8 cellular contexts compared by ENCODE assay signal in genomic region chr6:152301806-152302568, GRCh38.
DNase-seq lines count a peak whose midpoint lies in the region; ATAC-seq and TF ChIP-seq lines count a peak whose summit lies in the region.

No MANE protein-coding gene starts in this region.

- H3K36me3 ChIP-seq in left lung = peaks cover 0 to 52% of the 10 kb centered on the region in 2 donors

- H3K27ac ChIP-seq in AG04450 (ENCODE audit: low read depth, low read length) (peak overlapping the region; percentile 87), left lung (peak overlapping the region; percentile 85 to 90)

- CTCF ChIA-PET in AG04450 (lab: Charles Lee) = interaction anchor here (0.7 to 3.1 kb wide), 11 partner anchors 10 to 860 kb away, joined by 3 to 19 read pairs (median 3); no protein-coding TSS in a partner anchor
- CTCF ChIA-PET in activated CD4-positive, alpha-beta T cell treated with anti-CD3 and anti-CD28 coated beads, Interleukin-2, amount 10 ng/mL, durations not matched to agents 7 days and 5 days (lab: Charles Lee) = interaction anchor here (0.6 to 2.4 kb wide), 7 partner anchors 10 to 117 kb away, joined by 3 to 16 read pairs (median 4); no protein-coding TSS in a partner anchor

- TF ChIP-seq CTCF in AG04450 (IDR thresholded peaks at IDR 0.05; ENCODE audit: low read depth, low read length) (peak; percentile 60), left lung (IDR thresholded peaks at IDR 0.05) (peak; percentile 47 to 48)

- peak overlapping the region; percentile 97 for H3K4me3 Mint-ChIP-seq in activated CD4-positive, alpha-beta T cell treated with anti-CD3 and anti-CD28 coated beads, Interleukin-2, amount 10 ng/mL, durations not matched to agents 7 days and 5 days
- peak overlapping the region; percentile 100 for H3K4me3 Mint-ChIP-seq in dendritic cell treated with granulocyte-macrophage colony-stimulating factor and Interleukin-4, amounts not matched to agents 40 ng/mL and 50 ng/mL, for 4 days

- DNase-seq in AG04450 (ENCODE audit: low read depth, low spot score) = peak; percentile 78
- DNase-seq in NCI-H524 treated with DMSO at 0.1 percent for 48 hours (lab: John Stamatoyannopoulos, UW) = peak; percentile 91
- peak; percentile 91 for DNase-seq in activated CD4-positive, alpha-beta T cell treated with anti-CD3 and anti-CD28 coated beads, Interleukin-2, amount 10 ng/mL, durations not matched to agents 7 days and 5 days
- peak; percentile 88 to 95 for DNase-seq in left lung
- peak; percentile 85 for DNase-seq in stimulated activated CD4-positive, alpha-beta T cell treated with anti-CD3 and anti-CD28 coated beads, Interleukin-2, amount 100 ng/mL, for 4 hours (ENCODE audit: low read depth)

- H3K4me3 ChIP-seq in AG04450 (ENCODE audit: low read depth, low read length) = peak overlapping the region; percentile 79
- H3K4me3 ChIP-seq in left lung = peak overlapping the region; percentile 39 to 56

- peaks cover 5 to 16% of the 10 kb centered on the region in 2 donors for H3K4me1 ChIP-seq in left lung

- no peaks in the 10 kb centered on the region for H3K27me3 Mint-ChIP-seq in activated CD4-positive, alpha-beta T cell treated with anti-CD3 and anti-CD28 coated beads, Interleukin-2, amount 10 ng/mL, durations not matched to agents 7 days and 5 days
- no peaks in the 10 kb centered on the region for H3K27me3 Mint-ChIP-seq in dendritic cell treated with granulocyte-macrophage colony-stimulating factor and Interleukin-4, amounts not matched to agents 40 ng/mL and 50 ng/mL, for 4 days

- intact Hi-C loops in dendritic cell treated with granulocyte-macrophage colony-stimulating factor and Interleukin-4, amounts not matched to agents 40 ng/mL and 50 ng/mL, for 4 days (cut with micrococcal nuclease) = no loop called here
- intact Hi-C loops in left lung (cut with DNase I) = no loop called here

- peaks cover 31% of the 10 kb centered on the region for H3K4me1 Mint-ChIP-seq in activated CD4-positive, alpha-beta T cell treated with anti-CD3 and anti-CD28 coated beads, Interleukin-2, amount 10 ng/mL, durations not matched to agents 7 days and 5 days
- peaks cover 21% of the 10 kb centered on the region for H3K4me1 Mint-ChIP-seq in dendritic cell treated with granulocyte-macrophage colony-stimulating factor and Interleukin-4, amounts not matched to agents 40 ng/mL and 50 ng/mL, for 4 days (ENCODE audit: low read depth)

- peak overlapping the region; percentile 99 for H3K27ac Mint-ChIP-seq in activated CD4-positive, alpha-beta T cell treated with anti-CD3 and anti-CD28 coated beads, Interleukin-2, amount 10 ng/mL, durations not matched to agents 7 days and 5 days
- peak overlapping the region; percentile 98 for H3K27ac Mint-ChIP-seq in dendritic cell treated with granulocyte-macrophage colony-stimulating factor and Interleukin-4, amounts not matched to agents 40 ng/mL and 50 ng/mL, for 4 days

- ATAC-seq in GM18873 (IDR thresholded peaks at IDR 0.05; ENCODE audit: low FRiP score, unreplicated experiment) = peak; percentile 86
- peak; percentile 94 for ATAC-seq in HG03135 (IDR thresholded peaks at IDR 0.05; ENCODE audit: unreplicated experiment)
- ATAC-seq in left lung = peak; percentile 91

- peaks cover 8% of the 10 kb centered on the region for H3K36me3 Mint-ChIP-seq in activated CD4-positive, alpha-beta T cell treated with anti-CD3 and anti-CD28 coated beads, Interleukin-2, amount 10 ng/mL, durations not matched to agents 7 days and 5 days (ENCODE audit: low read depth)
- H3K36me3 Mint-ChIP-seq in dendritic cell treated with granulocyte-macrophage colony-stimulating factor and Interleukin-4, amounts not matched to agents 40 ng/mL and 50 ng/mL, for 4 days (ENCODE audit: low read depth) = peaks cover 10% of the 10 kb centered on the region

- H3K9me3 ChIP-seq in AG04450 (ENCODE audit: control insufficient read depth, insufficient read depth, low read length) (no peaks in the 10 kb centered on the region), left lung (no peaks in the 10 kb centered on the region)

- POLR2A ChIA-PET in AG04450 (lab: Yijun Ruan, JAX) = interaction anchor here (0.7 to 0.9 kb wide), 2 partner anchors 27 to 79 kb away, joined by 3 to 7 read pairs; no protein-coding TSS in a partner anchor
- POLR2A ChIA-PET in activated CD4-positive, alpha-beta T cell treated with anti-CD3 and anti-CD28 coated beads, Interleukin-2, amount 10 ng/mL, durations not matched to agents 7 days and 5 days (lab: Charles Lee) = interaction anchor here (1.0 to 1.2 kb wide), 2 partner anchors 8 to 178 kb away, joined by 3 to 4 read pairs; no protein-coding TSS in a partner anchor

- H3K27me3 ChIP-seq in AG04450 (ENCODE audit: control insufficient read depth, insufficient read depth, low read length) (no peaks in the 10 kb centered on the region), left lung (no peaks in the 10 kb centered on the region)

- H3K9me3 Mint-ChIP-seq in activated CD4-positive, alpha-beta T cell treated with anti-CD3 and anti-CD28 coated beads, Interleukin-2, amount 10 ng/mL, durations not matched to agents 7 days and 5 days = no peaks in the 10 kb centered on the region
- no peaks in the 10 kb centered on the region for H3K9me3 Mint-ChIP-seq in dendritic cell treated with granulocyte-macrophage colony-stimulating factor and Interleukin-4, amounts not matched to agents 40 ng/mL and 50 ng/mL, for 4 days

Comparison
In these comparisons a context has a peak if more than half of its experiments do, and no peak if none do; other contexts are left out.
1. Peak in every context shown above with its lines: DNase-seq, ATAC-seq, H3K4me3 ChIP-seq and H3K27ac ChIP-seq.